Comparison of ENCODE assay signal across 8 cellular contexts in the genomic region with DNA sequence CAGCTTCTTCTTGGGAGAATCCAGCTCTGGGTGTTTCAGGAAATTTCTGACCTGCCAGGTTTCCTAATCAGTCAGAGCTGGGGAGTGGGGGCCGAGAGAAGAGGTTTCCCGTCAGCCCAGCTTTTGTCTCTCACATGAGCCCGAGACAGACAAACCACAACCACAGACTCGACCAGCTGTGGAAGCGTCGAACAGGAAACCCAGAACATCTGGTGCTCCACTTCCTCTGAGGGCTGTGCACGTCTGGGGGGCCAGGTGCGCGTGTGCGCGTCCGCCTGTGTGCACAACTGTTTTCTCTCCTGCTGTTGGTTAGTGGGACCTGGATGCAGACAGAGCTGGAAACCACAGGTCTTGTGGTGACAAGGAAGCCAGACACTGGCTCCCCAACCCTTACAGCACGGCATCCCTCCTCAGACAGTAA.
DNase-seq lines count a peak whose midpoint lies in the region; ATAC-seq and TF ChIP-seq lines count a peak whose summit lies in the region.

No MANE protein-coding gene starts in this region.

- peaks cover 55% of the 10 kb centered on the region for H3K4me1 Mint-ChIP-seq in activated T-cell treated with anti-CD3 and anti-CD28 coated beads, Interleukin-2, amount 50 U/mL, for 24 hours (ENCODE audit: low read depth)

- no peaks in the 10 kb centered on the region for H3K36me3 Mint-ChIP-seq in activated T-cell treated with anti-CD3 and anti-CD28 coated beads, Interleukin-2, amount 50 U/mL, for 24 hours (ENCODE audit: low read depth)

- H3K27ac Mint-ChIP-seq in activated T-cell treated with anti-CD3 and anti-CD28 coated beads, Interleukin-2, amount 50 U/mL, for 24 hours: peak overlapping the region; percentile 77

- peak; percentile 61 for ATAC-seq in HG02610 (IDR thresholded peaks at IDR 0.05; ENCODE audit: unreplicated experiment)

- no peaks in the 10 kb centered on the region for H3K9me3 Mint-ChIP-seq in activated T-cell treated with anti-CD3 and anti-CD28 coated beads, Interleukin-2, amount 50 U/mL, for 24 hours

- no peak for TF ChIP-seq CTCF in GM12875 (IDR thresholded peaks at IDR 0.05; ENCODE audit: borderline replicate concordance, insufficient read depth, low read depth, low read length)

- peaks cover 14% of the 10 kb centered on the region for H3K27me3 Mint-ChIP-seq in activated T-cell treated with anti-CD3 and anti-CD28 coated beads, Interleukin-2, amount 50 U/mL, for 24 hours

- peak overlapping the region; percentile 33 for H3K4me3 ChIP-seq in GM12875 (ENCODE audit: low read depth, low read length)

- DNase-seq in NK-92 (lab: John Stamatoyannopoulos, UW; ENCODE audit: unreplicated experiment) (peak; percentile 32), NCI-H187 (lab: John Stamatoyannopoulos, UW) (no peak), 8988T (no peak), SK-N-DZ (ENCODE audit: low spot score) (no peak)
- peak; percentile 72 for DNase-seq in activated T-cell treated with anti-CD3 and anti-CD28 coated beads, Interleukin-2, amount 50 U/mL, for 24 hours
- DNase-seq in stimulated activated CD4-positive, alpha-beta T cell treated with anti-CD3 and anti-CD28 coated beads, Interleukin-12 subunit alpha, Interleukin-12 subunit beta, amount 100 ng/mL, for 24 hours (ENCODE audit: low read depth in 2 of 2): peak; percentile 30 to 64

- H3K4me3 Mint-ChIP-seq in activated T-cell treated with anti-CD3 and anti-CD28 coated beads, Interleukin-2, amount 50 U/mL, for 24 hours: peak overlapping the region; percentile 55

Comparison
In these comparisons a context has a peak if more than half of its experiments do, and no peak if none do; other contexts are left out.
1. DNase-seq: peak in NK-92 (single experiment), activated T-cell treated with anti-CD3 and anti-CD28 coated beads, Interleukin-2, amount 50 U/mL, for 24 hours (single experiment) and stimulated activated CD4-positive, alpha-beta T cell treated with anti-CD3 and anti-CD28 coated beads, Interleukin-12 subunit alpha, Interleukin-12 subunit beta, amount 100 ng/mL, for 24 hours (2 of 2); none in NCI-H187 (0 of 2), 8988T (single experiment) and SK-N-DZ (single experiment).